2 cellular contexts compared by ENCODE assay signal in the genomic region with DNA sequence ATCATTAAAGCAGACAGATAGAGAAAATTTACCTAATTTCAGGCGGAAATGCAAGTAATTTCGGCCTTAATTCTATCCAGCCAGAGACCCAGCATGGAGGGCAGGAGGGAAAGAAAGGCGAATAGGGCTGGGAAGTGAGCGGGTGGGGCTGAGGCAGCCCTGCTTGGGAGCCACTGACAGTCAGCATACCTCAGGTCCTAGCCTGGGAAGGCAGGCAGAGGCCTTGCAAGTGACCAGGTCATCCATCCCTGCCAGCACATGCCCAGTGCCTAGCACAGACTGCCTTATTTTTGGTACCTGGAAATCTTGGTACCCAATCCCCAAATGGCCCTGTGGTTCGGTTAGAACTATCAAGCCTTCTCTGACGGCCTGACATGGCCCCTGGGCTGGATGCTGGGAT.
TF ChIP-seq lines count a peak whose summit lies in the region.

No MANE protein-coding gene starts in this region.

TF ChIP-seq in GM23338, 12 proteins besides CTCF, POLR2A, EP300 and RAD21 (continued from another document):
- TF ChIP-seq JUNB (IDR thresholded peaks at IDR 0.05; ENCODE audit: unreplicated experiment): no peak

TF ChIP-seq in neural cell, 6 proteins besides CTCF, POLR2A, EP300 and RAD21 (continued from another document):
- TF ChIP-seq TAF1 (IDR thresholded peaks at IDR 0.05; ENCODE audit: low read depth) (no peak), POLR2AphosphoS5 (IDR thresholded peaks at IDR 0.05) (no peak)
- TF ChIP-seq, protein P1, sequence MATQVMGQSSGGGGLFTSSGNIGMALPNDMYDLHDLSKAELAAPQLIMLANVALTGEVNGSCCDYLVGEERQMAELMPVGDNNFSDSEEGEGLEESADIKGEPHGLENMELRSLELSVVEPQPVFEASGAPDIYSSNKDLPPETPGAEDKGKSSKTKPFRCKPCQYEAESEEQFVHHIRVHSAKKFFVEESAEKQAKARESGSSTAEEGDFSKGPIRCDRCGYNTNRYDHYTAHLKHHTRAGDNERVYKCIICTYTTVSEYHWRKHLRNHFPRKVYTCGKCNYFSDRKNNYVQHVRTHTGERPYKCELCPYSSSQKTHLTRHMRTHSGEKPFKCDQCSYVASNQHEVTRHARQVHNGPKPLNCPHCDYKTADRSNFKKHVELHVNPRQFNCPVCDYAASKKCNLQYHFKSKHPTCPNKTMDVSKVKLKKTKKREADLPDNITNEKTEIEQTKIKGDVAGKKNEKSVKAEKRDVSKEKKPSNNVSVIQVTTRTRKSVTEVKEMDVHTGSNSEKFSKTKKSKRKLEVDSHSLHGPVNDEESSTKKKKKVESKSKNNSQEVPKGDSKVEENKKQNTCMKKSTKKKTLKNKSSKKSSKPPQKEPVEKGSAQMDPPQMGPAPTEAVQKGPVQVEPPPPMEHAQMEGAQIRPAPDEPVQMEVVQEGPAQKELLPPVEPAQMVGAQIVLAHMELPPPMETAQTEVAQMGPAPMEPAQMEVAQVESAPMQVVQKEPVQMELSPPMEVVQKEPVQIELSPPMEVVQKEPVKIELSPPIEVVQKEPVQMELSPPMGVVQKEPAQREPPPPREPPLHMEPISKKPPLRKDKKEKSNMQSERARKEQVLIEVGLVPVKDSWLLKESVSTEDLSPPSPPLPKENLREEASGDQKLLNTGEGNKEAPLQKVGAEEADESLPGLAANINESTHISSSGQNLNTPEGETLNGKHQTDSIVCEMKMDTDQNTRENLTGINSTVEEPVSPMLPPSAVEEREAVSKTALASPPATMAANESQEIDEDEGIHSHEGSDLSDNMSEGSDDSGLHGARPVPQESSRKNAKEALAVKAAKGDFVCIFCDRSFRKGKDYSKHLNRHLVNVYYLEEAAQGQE (IDR thresholded peaks at IDR 0.05; ENCODE audit: borderline replicate concordance): no peak
